Comparison of ENCODE assay signal across 8 cellular contexts in genomic region chr3:195543642-195544536, GRCh38. TPM values are rescaled to one million over a fixed set of nuclear protein-coding genes. Genes with fewer than 3 reads are reported as not detected.
DNase-seq lines count a peak whose midpoint lies in the region; ATAC-seq, FAIRE-seq and TF ChIP-seq lines count a peak whose summit lies in the region.

No MANE protein-coding gene starts in this region.

- no peak for DNase-seq in Jurkat, Clone E6-1 (ENCODE audit: low read depth, low spot score)
- DNase-seq in breast epithelium (ENCODE audit: low spot score in 2 of 2) (no peak), HepG2 (ENCODE audit: low spot score) (peak; percentile 73), NCI-H345 treated with DMSO at 0.1 percent for 48 hours (lab: John Stamatoyannopoulos, UW; ENCODE audit: unreplicated experiment) (no peak)

- peak overlapping the region; percentile 90 for H3K9ac ChIP-seq in HepG2 (ENCODE audit: insufficient read depth, low read depth, low read length)

- H3K4me1 ChIP-seq in breast epithelium (peaks cover 0 to 19% of the 10 kb centered on the region in 2 donors), HepG2 (ENCODE audit: insufficient read depth, low read length) (peaks cover 78% of the 10 kb centered on the region), thymus (ENCODE audit: control insufficient read depth, insufficient read depth, low read length) (peaks cover 38% of the 10 kb centered on the region)

- intact Hi-C loops in breast epithelium (cut with DNase I; ENCODE audit: low total_unique reads): no loop called here
- intact Hi-C loops in HepG2 (cut with micrococcal nuclease; ENCODE audit: unreplicated experiment): loop anchor here (5.0 to 10.0 kb wide), 2 partner anchors 272 to 1419 kb away; partner anchors contain the start of gene XXYLT1

- H3K36me3 ChIP-seq in breast epithelium (no peaks in the 10 kb centered on the region), HepG2 (replicated peaks in 1 of 2; ENCODE audit: control insufficient read depth in 1 of 2, insufficient read depth in 2 of 2, low read length in 2 of 2) (no peaks in the 10 kb centered on the region), thymus (ENCODE audit: control insufficient read depth, insufficient read depth) (no peaks in the 10 kb centered on the region)

- H3K4me3 ChIP-seq in Jurkat, Clone E6-1 (ENCODE audit: low read length): peak overlapping the region; percentile 72
- H3K4me3 ChIP-seq in breast epithelium: peak overlapping the region; percentile 82 to 90 (median 87)
- peak overlapping the region; percentile 78 to 91 (median 87) for H3K4me3 ChIP-seq in HepG2 (replicated peaks in 1 of 3; ENCODE audit: insufficient read depth in 1 of 3, low read depth in 2 of 3, low read length in 3 of 3)
- peak overlapping the region; percentile 72 for H3K4me3 ChIP-seq in thymus (ENCODE audit: low read length)

- WGBS in HepG2 (ENCODE audit: low lambda C conversion rate): 8% methylated on average over 14 of the region's 32 CpGs
- WGBS in thymus: 44% methylated on average over 32 of the region's 32 CpGs

- ATAC-seq in GM18511 (IDR thresholded peaks at IDR 0.05; ENCODE audit: unreplicated experiment) (peak; percentile 1), HepG2 (peak; percentile 79), GM19351 (IDR thresholded peaks at IDR 0.05; ENCODE audit: unreplicated experiment) (no peak), GM21737 (IDR thresholded peaks at IDR 0.05; ENCODE audit: unreplicated experiment) (no peak)

- in situ Hi-C loops in HepG2 (cut with HindIII; ENCODE audit: extremely low pct_ligation_motif_present, low pct_unique_long_range_greater_than_20kb): no loop called here

- peak overlapping the region; percentile 94 for H3K27ac ChIP-seq in breast epithelium
- peak overlapping the region; percentile 85 for H3K27ac ChIP-seq in HepG2 (ENCODE audit: extremely low read length, insufficient read depth, low read length)
- peak overlapping the region; percentile 87 for H3K27ac ChIP-seq in thymus (ENCODE audit: low read depth)

- no peak for FAIRE-seq in HepG2 (lab: Jason Lieb, UNC)

- peaks cover 37% of the 10 kb centered on the region for H3K79me2 ChIP-seq in HepG2 (ENCODE audit: insufficient read depth, low read length)

- TF ChIP-seq CTCF in breast epithelium (IDR thresholded peaks at IDR 0.05): no peak
- TF ChIP-seq CTCF in HepG2 (CRISPR knock-in tag; IDR thresholded peaks at IDR 0.05): no peak

- BruUV-seq in HepG2 (replicated peaks; lab: Mats Ljungman, UMichigan): TSS peak; percentile 75

- CTCF ChIA-PET in HepG2 (lab: Yijun Ruan, JAX; ENCODE audit: low intra/inter-chr PET ratio, low total read pairs): no interaction called here

- H4K20me1 ChIP-seq in HepG2 (ENCODE audit: insufficient read depth, low read length): peaks cover 25% of the 10 kb centered on the region

- peak overlapping the region; percentile 84 for H3K4me2 ChIP-seq in HepG2 (ENCODE audit: low read depth, low read length)

- no peaks in the 10 kb centered on the region for H3K27me3 ChIP-seq in breast epithelium
- H3K27me3 ChIP-seq in HepG2 (ENCODE audit: control insufficient read depth in 1 of 2, insufficient read depth in 2 of 2, low read length in 2 of 2): no peaks in the 10 kb centered on the region; a peak in 1 of 5 replicates
- H3K27me3 ChIP-seq in thymus (ENCODE audit: control insufficient read depth, insufficient read depth): no peaks in the 10 kb centered on the region

- TF ChIP-seq RAD21 in HepG2 (CRISPR knock-in tag; IDR thresholded peaks at IDR 0.05): no peak

- no peak for TF ChIP-seq POLR2A in breast epithelium (IDR thresholded peaks at IDR 0.05)
- TF ChIP-seq POLR2A in HepG2 (IDR thresholded peaks at IDR 0.05; ENCODE audit: insufficient read depth in 1 of 2, low read depth in 2 of 2, low read length in 2 of 2): no peak; a peak in 1 of 4 replicates

- POLR2A ChIA-PET in HepG2 (lab: Yijun Ruan, JAX): interaction anchor here (0.6 to 3.1 kb wide), 12 partner anchors 9 to 929 kb away, joined by 3 to 22 read pairs (median 4); partner anchors contain the start of genes ACAP2, LSG1 and XXYLT1

- H3K9me3 ChIP-seq in breast epithelium: no peaks in the 10 kb centered on the region
- H3K9me3 ChIP-seq in HepG2 (ENCODE audit: low read length): no peaks in the 10 kb centered on the region
- H3K9me3 ChIP-seq in thymus (ENCODE audit: control insufficient read depth): no peaks in the 10 kb centered on the region

- TF ChIP-seq EP300 in HepG2 (IDR thresholded peaks at IDR 0.05; ENCODE audit: low read depth in 2 of 2, low read length in 2 of 2): no peak
- no peak for TF ChIP-seq EP300 in HepG2 (CRISPR knock-in tag; IDR thresholded peaks at IDR 0.05; ENCODE audit: borderline replicate concordance)

- peak overlapping the region; percentile 80 for H2AFZ ChIP-seq in HepG2 (ENCODE audit: low read length)

TF ChIP-seq in HepG2, 621 proteins besides CTCF, POLR2A, EP300 and RAD21 (continues in another document):
- TF ChIP-seq ZBTB14 (CRISPR knock-in tag; IDR thresholded peaks at IDR 0.05): no peak
- TF ChIP-seq TFAP4 (IDR thresholded peaks at IDR 0.05; ENCODE audit: borderline replicate concordance, low read depth): no peak

RNA-seq across cellular contexts. Expression of gene PPP1R2, which starts 0.8 kb away (rescaled TPM):
- 44.6 TPM for polyA plus RNA-seq in Jurkat, Clone E6-1 (2012; ENCODE audit: insufficient read depth, insufficient read length)
- 10 to 100 TPM; 44.8 to 65.7 (median 61.6) TPM for total RNA-seq in breast epithelium
- 36.5 and 65.6 TPM in 2 replicates for total RNA-seq in HepG2 (2016; rRNA removed; fragmentation: Illumina TruSeq; extraction: Trizol)
- total RNA-seq in HepG2 (2016; cell fraction: cytosol; rRNA removed; fragmentation: Illumina TruSeq; extraction: Trizol; ENCODE audit: low read depth): 7.1 and 8.4 TPM in 2 replicates
- total RNA-seq in HepG2 (2016; cell fraction: insoluble cytoplasmic fraction; rRNA removed; fragmentation: Illumina TruSeq; extraction: Trizol): 37.9 and 63.0 TPM in 2 replicates
- 16.6 and 17.6 TPM in 2 replicates for total RNA-seq in HepG2 (2016; cell fraction: membrane; rRNA removed; fragmentation: Illumina TruSeq; extraction: Trizol)
- total RNA-seq in HepG2 (2016; cell fraction: nucleus; rRNA removed; fragmentation: Illumina TruSeq; extraction: Trizol): 20.8 and 22.0 TPM in 2 replicates
- 67.0 and 86.5 TPM in 2 replicates for polyA plus RNA-seq in HepG2 (2011; rRNA removed)
- polyA plus RNA-seq in HepG2 (2011; cell fraction: cytosol; rRNA removed): 20.9 and 33.3 TPM in 2 replicates
- 16.0 and 18.6 TPM in 2 replicates for polyA plus RNA-seq in HepG2 (2011; cell fraction: nucleus; rRNA removed)
- polyA plus RNA-seq in HepG2 (2012): 21.8 and 33.2 TPM in 2 replicates
- 6.7 and 8.2 TPM in 2 replicates for polyA plus RNA-seq in HepG2 (2016; cell fraction: cytosol; fragmentation: Illumina TruSeq; extraction: Trizol; ENCODE audit: low read depth)
- 60.8 and 80.2 TPM in 2 replicates for polyA plus RNA-seq in HepG2 (2016; cell fraction: insoluble cytoplasmic fraction; fragmentation: Illumina TruSeq; extraction: Trizol; ENCODE audit: low read depth)
- 10.6 and 14.9 TPM in 2 replicates for polyA plus RNA-seq in HepG2 (2016; cell fraction: membrane; fragmentation: Illumina TruSeq; extraction: Trizol; ENCODE audit: low read depth)
- 31.6 and 37.5 TPM in 2 replicates for polyA plus RNA-seq in HepG2 (2016; cell fraction: nucleus; fragmentation: Illumina TruSeq; extraction: Trizol; ENCODE audit: insufficient read depth, low read depth)
- polyA minus RNA-seq in HepG2 (2011; rRNA and poly(A)+ RNA removed; ENCODE audit: low replicate concordance): 69.8 and 75.0 TPM in 2 replicates
- polyA minus RNA-seq in HepG2 (2011; cell fraction: cytosol; rRNA and poly(A)+ RNA removed): 49.0 and 63.7 TPM in 2 replicates
- 44.1 and 46.9 TPM in 2 replicates for polyA minus RNA-seq in HepG2 (2011; cell fraction: nucleus; rRNA and poly(A)+ RNA removed)
- 76.1 TPM for polyA plus RNA-seq in thymus

RNA-seq across cellular contexts. Expression of gene APOD, which starts 39.9 kb away (rescaled TPM):
- not detected for polyA plus RNA-seq in Jurkat, Clone E6-1 (2012; ENCODE audit: insufficient read depth, insufficient read length)
- 1,000 to 10,000 TPM in 2 of 3 donors, 100 to 1,000 TPM in 1; 651 to 2,224 (median 1,247) TPM for total RNA-seq in breast epithelium
- total RNA-seq in HepG2 (2016; rRNA removed; fragmentation: Illumina TruSeq; extraction: Trizol): not detected in 2 replicates
- total RNA-seq in HepG2 (2016; cell fraction: cytosol; rRNA removed; fragmentation: Illumina TruSeq; extraction: Trizol; ENCODE audit: low read depth): not detected in 2 replicates
- total RNA-seq in HepG2 (2016; cell fraction: insoluble cytoplasmic fraction; rRNA removed; fragmentation: Illumina TruSeq; extraction: Trizol): not detected in 2 replicates
- total RNA-seq in HepG2 (2016; cell fraction: membrane; rRNA removed; fragmentation: Illumina TruSeq; extraction: Trizol): not detected in 2 replicates
- not detected in 2 replicates for total RNA-seq in HepG2 (2016; cell fraction: nucleus; rRNA removed; fragmentation: Illumina TruSeq; extraction: Trizol)
- 0.13 TPM in 1 of 2 replicates, not detected in the other for polyA plus RNA-seq in HepG2 (2011; rRNA removed)
- polyA plus RNA-seq in HepG2 (2011; cell fraction: cytosol; rRNA removed): 0.08 and 0.10 TPM in 2 replicates
- polyA plus RNA-seq in HepG2 (2011; cell fraction: nucleus; rRNA removed): not detected in 2 replicates
- polyA plus RNA-seq in HepG2 (2012): not detected in 2 replicates
- polyA plus RNA-seq in HepG2 (2016; cell fraction: cytosol; fragmentation: Illumina TruSeq; extraction: Trizol; ENCODE audit: low read depth): not detected in 2 replicates
- not detected in 2 replicates for polyA plus RNA-seq in HepG2 (2016; cell fraction: insoluble cytoplasmic fraction; fragmentation: Illumina TruSeq; extraction: Trizol; ENCODE audit: low read depth)
- polyA plus RNA-seq in HepG2 (2016; cell fraction: membrane; fragmentation: Illumina TruSeq; extraction: Trizol; ENCODE audit: low read depth): not detected in 2 replicates
- polyA plus RNA-seq in HepG2 (2016; cell fraction: nucleus; fragmentation: Illumina TruSeq; extraction: Trizol; ENCODE audit: insufficient read depth, low read depth): not detected in 2 replicates
- polyA minus RNA-seq in HepG2 (2011; rRNA and poly(A)+ RNA removed; ENCODE audit: low replicate concordance): not detected in 2 replicates
- polyA minus RNA-seq in HepG2 (2011; cell fraction: cytosol; rRNA and poly(A)+ RNA removed): not detected in 2 replicates
- polyA minus RNA-seq in HepG2 (2011; cell fraction: nucleus; rRNA and poly(A)+ RNA removed): not detected in 2 replicates
- polyA plus RNA-seq in thymus: 200 TPM

Comparison
In these comparisons a context has a peak if more than half of its experiments do, and no peak if none do; other contexts are left out.
1. ATAC-seq: peak in GM18511 (single experiment) and HepG2 (single experiment); none in GM19351 (single experiment) and GM21737 (single experiment).
2. RNA of gene APOD, which starts 39.9 kb away (total RNA-seq): 651 to 2,224 TPM in breast epithelium; not detected in HepG2; every median in the first group is over 100 times any median in the second.
3. Peak in every context shown above with its lines, with median percentiles within 50 percentile points of each other: H3K4me3 ChIP-seq and H3K27ac ChIP-seq.